Comparison of ENCODE assay signal across 24 cellular contexts in the genomic region with DNA sequence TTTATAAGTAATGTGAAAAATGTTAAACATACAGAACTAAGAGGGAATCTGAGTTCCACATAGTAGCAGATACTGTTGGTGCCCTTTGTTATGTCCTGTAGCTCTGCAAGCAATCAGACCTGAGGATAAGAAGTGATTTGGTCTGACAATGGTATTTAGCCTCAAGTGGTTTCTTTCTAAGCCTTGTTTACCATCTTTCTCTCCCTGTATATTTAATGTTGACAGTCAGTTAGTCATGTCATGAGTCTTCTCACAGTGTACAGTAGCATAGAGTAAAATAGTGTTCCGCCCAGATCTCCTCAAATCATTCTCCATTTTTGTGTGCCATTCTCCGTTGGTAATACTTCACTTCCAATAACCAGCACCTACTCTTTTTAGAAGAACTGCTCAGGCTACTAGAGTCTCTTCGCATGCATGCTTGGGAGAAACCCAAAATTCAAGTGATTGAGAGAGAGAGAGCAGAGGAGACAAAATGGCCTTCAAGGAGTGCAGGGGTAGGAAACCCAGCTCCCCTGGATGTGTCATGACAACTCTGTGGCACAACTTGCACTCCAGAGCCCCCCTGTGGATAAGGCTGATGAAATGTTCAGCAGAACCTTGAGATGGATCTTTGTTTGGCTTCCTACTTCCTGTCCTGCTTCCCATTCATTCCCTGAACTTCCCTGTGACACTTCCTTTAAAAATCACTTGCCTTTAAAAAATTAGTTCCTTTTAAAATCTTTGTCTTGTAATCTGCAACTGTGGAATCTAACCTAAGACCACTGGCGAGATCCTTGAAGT.
DNase-seq lines count a peak whose midpoint lies in the region; ATAC-seq and TF ChIP-seq lines count a peak whose summit lies in the region.
"Had no signal": no experiment of that assay in that cellular context is flagged by ENCODE, and none has a peak within 500 bp of the region (broad histone marks: within the 10 kb centered on the region; RNA-seq: fewer than 3 reads in every experiment).

No MANE protein-coding gene starts in this region.

- H3K4me3 ChIP-seq in smooth muscle cell, result no peak overlapping the region
- H3K4me3 ChIP-seq: ascending aorta, heart left ventricle, left ventricle myocardium inferior, psoas muscle, spleen had no signal

- H3K4me1 ChIP-seq in smooth muscle cell (ENCODE audit: low read depth), result no peaks in the 10 kb centered on the region
- H3K4me1 ChIP-seq: BE2C, left ventricle myocardium inferior, psoas muscle, spleen had no signal

- no peaks in the 10 kb centered on the region for H3K79me2 ChIP-seq in smooth muscle cell (ENCODE audit: low read depth)

- H3K27ac ChIP-seq in epithelial cell of prostate, result peak overlapping the region; percentile 100
- H3K27ac ChIP-seq in smooth muscle cell (ENCODE audit: low read depth), result no peak overlapping the region
- H3K27ac ChIP-seq: 22Rv1, ascending aorta, heart left ventricle, KMS-11, left ventricle myocardium inferior, psoas muscle, RWPE1, spleen had no signal

- no peaks in the 10 kb centered on the region for H3K36me3 ChIP-seq in smooth muscle cell (ENCODE audit: low read depth)
- H3K36me3 ChIP-seq: ascending aorta, BE2C, heart left ventricle, left ventricle myocardium inferior, spleen had no signal

- TF ChIP-seq CTCF in smooth muscle cell (IDR thresholded peaks at IDR 0.05; ENCODE audit: borderline replicate concordance, insufficient read depth, poor library complexity, severe bottlenecking), result no peak

- no peak overlapping the region for H3K4me2 ChIP-seq in smooth muscle cell
- H3K4me2 ChIP-seq: KMS-11 had no signal

- ATAC-seq in GM18868 (IDR thresholded peaks at IDR 0.05; ENCODE audit: unreplicated experiment), result no peak
- no peak for ATAC-seq in HG02678 (IDR thresholded peaks at IDR 0.05; ENCODE audit: unreplicated experiment)
- ATAC-seq: activated naive CD4-positive, alpha-beta T cell treated with anti-CD3 and anti-CD28 coated beads, Interleukin-2, amount 50 U/mL, for 72 hours; heart left ventricle; psoas muscle had no signal

- H3F3A ChIP-seq in smooth muscle cell (ENCODE audit: low read depth), result no peaks in the 10 kb centered on the region

- H2AFZ ChIP-seq in smooth muscle cell (ENCODE audit: low read depth), result peak overlapping the region; percentile 20

- no peaks in the 10 kb centered on the region for H3K9me3 ChIP-seq in smooth muscle cell (replicated peaks; ENCODE audit: low read depth)
- H3K9me3 ChIP-seq: ascending aorta, BE2C, heart left ventricle, left ventricle myocardium inferior, psoas muscle, spleen had no signal

- no peaks in the 10 kb centered on the region for H3K27me3 ChIP-seq in smooth muscle cell (ENCODE audit: low read depth)
- H3K27me3 ChIP-seq: ascending aorta, BE2C, heart left ventricle, spleen had no signal

- H3K9ac ChIP-seq in smooth muscle cell (ENCODE audit: low read depth), result no peak overlapping the region
- H3K9ac ChIP-seq: KMS-11 had no signal

- DNase-seq in NCI-H2029 treated with DMSO at 0.1 percent for 48 hours (lab: John Stamatoyannopoulos, UW) (peak; percentile 4), NCI-H2029 (lab: John Stamatoyannopoulos, UW) (no peak), RKO (ENCODE audit: low spot score) (peak; percentile 19), epithelial cell of prostate (ENCODE audit: low read depth, low spot score) (no peak), smooth muscle cell (lab: John Stamatoyannopoulos, UW; ENCODE audit: unreplicated experiment) (no peak), NCI-H2081 (lab: John Stamatoyannopoulos, UW) (no peak)
- DNase-seq: activated CD4-positive, alpha-beta T cell treated with anti-CD3 and anti-CD28 coated beads for 1 hour; BE2C; cerebellar nuclear complex; effector CD8-positive, alpha-beta T cell; heart left ventricle; left ventricle myocardium inferior; NCI-H2081 treated with DMSO at 0.1 percent for 48 hours; NCI-H524 treated with DMSO at 0.1 percent for 48 hours; psoas muscle; spleen; stimulated activated CD4-positive, alpha-beta T cell treated with anti-CD3 and anti-CD28 coated beads, Interleukin-4, amount 100 ng/mL, for 4 hours had no signal

- no peaks in the 10 kb centered on the region for H4K20me1 ChIP-seq in smooth muscle cell (ENCODE audit: low read depth)

- 95% methylated on average over 4 of the region's 4 CpGs for WGBS in smooth muscle cell (ENCODE audit: low lambda C conversion rate)

Comparison
In these comparisons a context has a peak if more than half of its experiments do, and no peak if none do; other contexts are left out.
1. DNase-seq: peak in NCI-H2029 treated with DMSO at 0.1 percent for 48 hours (single experiment) and RKO (single experiment); none in NCI-H2029 (single experiment), epithelial cell of prostate (single experiment), smooth muscle cell (single experiment) and NCI-H2081 (0 of 2).